In genomic region chr22:44331881-44332714, GRCh38 we compare ENCODE assay signal across 8 cellular contexts. TPM values are rescaled to one million over a fixed set of nuclear protein-coding genes. Genes with fewer than 3 reads are reported as not detected.
DNase-seq lines count a peak whose midpoint lies in the region; FAIRE-seq and TF ChIP-seq lines count a peak whose summit lies in the region.

No MANE protein-coding gene starts in this region.

- H3K27me3 Mint-ChIP-seq in activated naive CD4-positive, alpha-beta T cell treated with anti-CD3 and anti-CD28 coated beads for 36 hours (ENCODE audit: low read depth), result peaks cover 40% of the 10 kb centered on the region
- peaks cover 29% of the 10 kb centered on the region for H3K27me3 Mint-ChIP-seq in activated T-helper 2 cell treated with anti-CD3 and anti-CD28 coated beads, Interferon-gamma antibody, Interleukin-2, Interleukin-4, amounts not matched to agents 10 μg/mL and 5 μg/mL and 100 μg/mL, durations not matched to agents 14 hours and 24 hours and 36 hours (ENCODE audit: low read depth)

- H3K4me1 Mint-ChIP-seq in activated naive CD4-positive, alpha-beta T cell treated with anti-CD3 and anti-CD28 coated beads for 36 hours (ENCODE audit: low read depth), result peaks cover 5% of the 10 kb centered on the region
- H3K4me1 Mint-ChIP-seq in activated T-helper 2 cell treated with anti-CD3 and anti-CD28 coated beads, Interferon-gamma antibody, Interleukin-2, Interleukin-4, amounts not matched to agents 10 μg/mL and 5 μg/mL and 100 μg/mL, durations not matched to agents 14 hours and 24 hours and 36 hours (ENCODE audit: low read depth), result peaks cover 14% of the 10 kb centered on the region

- no peak overlapping the region for H3K27ac Mint-ChIP-seq in activated naive CD4-positive, alpha-beta T cell treated with anti-CD3 and anti-CD28 coated beads for 36 hours
- H3K27ac Mint-ChIP-seq in activated T-helper 2 cell treated with anti-CD3 and anti-CD28 coated beads, Interferon-gamma antibody, Interleukin-2, Interleukin-4, amounts not matched to agents 10 μg/mL and 5 μg/mL and 100 μg/mL, durations not matched to agents 14 hours and 24 hours and 36 hours, result no peak overlapping the region

- intact Hi-C loops in activated naive CD4-positive, alpha-beta T cell treated with anti-CD3 and anti-CD28 coated beads for 36 hours (cut with micrococcal nuclease), result loop anchor here (10.0 kb wide), 1 partner anchor 293 kb away; no protein-coding TSS in a partner anchor
- intact Hi-C loops in activated T-helper 2 cell treated with anti-CD3 and anti-CD28 coated beads, Interferon-gamma antibody, Interleukin-2, Interleukin-4, amounts not matched to agents 10 μg/mL and 5 μg/mL and 100 μg/mL, durations not matched to agents 14 hours and 24 hours and 36 hours (cut with micrococcal nuclease), result no loop called here

- no peaks in the 10 kb centered on the region for H3K9me3 ChIP-seq in iPS-15b (ENCODE audit: control insufficient read depth, insufficient read depth, low read length)

- no peak for DNase-seq in activated naive CD4-positive, alpha-beta T cell treated with anti-CD3 and anti-CD28 coated beads for 36 hours
- DNase-seq in activated naive CD4-positive, alpha-beta T cell treated with Interleukin-2 at 50 U/mL for 16 hours, result no peak
- no peak for DNase-seq in activated T-helper 2 cell treated with anti-CD3 and anti-CD28 coated beads, Interferon-gamma antibody, Interleukin-2, Interleukin-4, amounts not matched to agents 10 μg/mL and 5 μg/mL and 100 μg/mL, durations not matched to agents 14 hours and 24 hours and 36 hours (ENCODE audit: low spot score)
- DNase-seq in urothelium cell line (ENCODE audit: low spot score) (no peak), NCI-H1694 treated with DMSO at 0.1 percent for 48 hours (lab: John Stamatoyannopoulos, UW) (no peak), D721Med (ENCODE audit: insufficient read length, low spot score) (no peak)
- DNase-seq in stimulated activated CD4-positive, alpha-beta T cell treated with anti-CD3 and anti-CD28 coated beads, Interleukin-15, amount 100 ng/mL, for 24 hours, result no peak

- H3K9me3 Mint-ChIP-seq in activated naive CD4-positive, alpha-beta T cell treated with anti-CD3 and anti-CD28 coated beads for 36 hours, result no peaks in the 10 kb centered on the region
- H3K9me3 Mint-ChIP-seq in activated T-helper 2 cell treated with anti-CD3 and anti-CD28 coated beads, Interferon-gamma antibody, Interleukin-2, Interleukin-4, amounts not matched to agents 10 μg/mL and 5 μg/mL and 100 μg/mL, durations not matched to agents 14 hours and 24 hours and 36 hours, result no peaks in the 10 kb centered on the region

- H3K4me3 Mint-ChIP-seq in activated naive CD4-positive, alpha-beta T cell treated with anti-CD3 and anti-CD28 coated beads for 36 hours, result peak overlapping the region; percentile 17
- peak overlapping the region; percentile 6 for H3K4me3 Mint-ChIP-seq in activated T-helper 2 cell treated with anti-CD3 and anti-CD28 coated beads, Interferon-gamma antibody, Interleukin-2, Interleukin-4, amounts not matched to agents 10 μg/mL and 5 μg/mL and 100 μg/mL, durations not matched to agents 14 hours and 24 hours and 36 hours (ENCODE audit: low read depth)

- H3K9ac ChIP-seq in iPS-15b (ENCODE audit: low read depth, low read length), result no peak overlapping the region

- no peaks in the 10 kb centered on the region for H3K36me3 ChIP-seq in iPS-15b (ENCODE audit: control insufficient read depth, insufficient read depth, low read length)

- no peaks in the 10 kb centered on the region for H3K4me1 ChIP-seq in iPS-15b (ENCODE audit: control insufficient read depth, insufficient read depth, low read length)

- H3K36me3 Mint-ChIP-seq in activated naive CD4-positive, alpha-beta T cell treated with anti-CD3 and anti-CD28 coated beads for 36 hours (ENCODE audit: low read depth), result no peaks in the 10 kb centered on the region
- H3K36me3 Mint-ChIP-seq in activated T-helper 2 cell treated with anti-CD3 and anti-CD28 coated beads, Interferon-gamma antibody, Interleukin-2, Interleukin-4, amounts not matched to agents 10 μg/mL and 5 μg/mL and 100 μg/mL, durations not matched to agents 14 hours and 24 hours and 36 hours (ENCODE audit: low read depth), result no peaks in the 10 kb centered on the region

- FAIRE-seq in urothelium cell line (lab: Jason Lieb, UNC) (peak; percentile 17), D721Med (lab: Jason Lieb, UNC) (no peak)

- CTCF ChIA-PET in activated naive CD4-positive, alpha-beta T cell treated with anti-CD3 and anti-CD28 coated beads for 36 hours (lab: Charles Lee), result interaction anchor here (0.6 kb wide), 1 partner anchor 270 kb away, joined by 3 read pairs; no protein-coding TSS in a partner anchor

- TF ChIP-seq CTCF in D721Med (IDR thresholded peaks at IDR 0.05; ENCODE audit: insufficient read depth, missing control alignments), result no peak

- H3K27me3 ChIP-seq in iPS-15b (ENCODE audit: control insufficient read depth, insufficient read depth, low read length), result peaks cover 37% of the 10 kb centered on the region

- H3K4me3 ChIP-seq in iPS-15b (ENCODE audit: low read depth, low read length), result peak overlapping the region; percentile 40

RNA-seq across cellular contexts. Expression of gene SHISAL1, which starts 19.3 kb away (rescaled TPM):
- total RNA-seq in activated naive CD4-positive, alpha-beta T cell treated with anti-CD3 and anti-CD28 coated beads for 36 hours, result not detected
- total RNA-seq in activated T-helper 2 cell treated with anti-CD3 and anti-CD28 coated beads, Interferon-gamma antibody, Interleukin-2, Interleukin-4, amounts not matched to agents 10 μg/mL and 5 μg/mL and 100 μg/mL, durations not matched to agents 14 hours and 24 hours and 36 hours, result not detected in 2 replicates
